15 cellular contexts compared by ENCODE assay signal in the genomic region with DNA sequence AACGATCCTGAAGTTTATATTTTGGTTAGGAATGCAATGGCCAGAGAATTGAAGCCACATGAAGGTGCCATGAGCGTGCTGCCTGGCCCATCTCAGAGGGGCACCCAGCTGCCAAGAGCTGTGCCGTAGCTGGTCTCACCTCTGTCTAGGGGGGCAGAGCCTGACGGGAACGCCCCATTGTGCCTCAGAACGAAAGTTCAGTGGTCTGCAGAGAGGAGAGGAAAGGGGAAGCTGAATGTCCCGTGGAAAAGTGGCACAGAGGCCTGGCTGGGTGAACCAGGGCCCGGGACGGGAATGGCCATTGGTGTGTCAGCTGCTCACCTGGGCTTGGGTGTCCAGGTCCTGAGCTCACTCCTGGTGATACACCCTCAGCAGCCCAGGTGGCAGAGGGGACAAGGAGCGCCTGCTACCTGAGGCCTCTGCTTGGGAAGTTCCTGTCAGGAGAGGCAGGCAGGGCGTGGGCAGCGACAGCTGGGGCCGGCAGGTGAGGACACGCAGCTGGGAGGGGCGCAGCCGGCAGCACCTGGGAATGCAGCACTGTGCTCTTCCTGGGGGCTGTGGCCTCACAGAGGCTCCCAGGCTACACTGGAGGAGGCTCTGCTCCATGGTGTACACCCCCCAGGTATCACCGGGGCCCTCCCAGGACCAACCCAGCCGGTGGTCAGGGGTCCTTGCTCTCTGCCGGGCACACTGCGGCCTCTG.
DNase-seq lines count a peak whose midpoint lies in the region; ATAC-seq, FAIRE-seq and TF ChIP-seq lines count a peak whose summit lies in the region.
"Had no signal": no experiment of that assay in that cellular context is flagged by ENCODE, and none has a peak within 500 bp of the region (broad histone marks: within the 10 kb centered on the region; RNA-seq: fewer than 3 reads in every experiment).

No MANE protein-coding gene starts in this region.

- H3K4me3 ChIP-seq in H7 (ENCODE audit: insufficient read depth, low read depth, low read length) (no peak overlapping the region), OCI-LY3 (ENCODE audit: low read length) (peak overlapping the region; percentile 54), right atrium auricular region (no peak overlapping the region)
- H3K4me3 ChIP-seq: GM23248, heart right ventricle, left lung had no signal

- H3K27me3 ChIP-seq in H7 (ENCODE audit: control insufficient read depth, insufficient read depth, low read length) (no peaks in the 10 kb centered on the region), OCI-LY3 (ENCODE audit: low read depth, low read length) (peaks cover 85% of the 10 kb centered on the region), right atrium auricular region (no peaks in the 10 kb centered on the region)
- H3K27me3 ChIP-seq: left lung had no signal

- DNase-seq in GM18507 (ENCODE audit: extremely low spot score, insufficient read length, low read depth) (no peak), H7 (peak; percentile 53), nephron progenitor cell (no peak), NCI-H1092 (lab: John Stamatoyannopoulos, UW) (no peak), right atrium auricular region (ENCODE audit: low spot score) (no peak), NCI-H1105 (lab: John Stamatoyannopoulos, UW) (no peak)
- DNase-seq: activated CD4-positive, alpha-beta T cell treated with anti-CD3 and anti-CD28 coated beads, Interleukin-2, amount 50 U/mL, for 4 hours; activated effector memory CD4-positive, alpha-beta T cell treated with anti-CD3 and anti-CD28 coated beads, Interleukin-2, amount 50 U/mL, for 16 hours; endodermal cell; GM23248; heart right ventricle had no signal

- H3K4me1 ChIP-seq in OCI-LY3 (ENCODE audit: low read length), result peaks cover 21% of the 10 kb centered on the region
- H3K4me1 ChIP-seq in right atrium auricular region, result no peaks in the 10 kb centered on the region
- H3K4me1 ChIP-seq: heart right ventricle, left lung had no signal

- H4K20me1 ChIP-seq in OCI-LY3 (ENCODE audit: insufficient read depth, low read length), result peaks cover 48% of the 10 kb centered on the region

- peak overlapping the region; percentile 73 for H3K27ac Mint-ChIP-seq in nephron progenitor cell

- H3K36me3 Mint-ChIP-seq in nephron progenitor cell (ENCODE audit: low read depth), result peaks cover 7% of the 10 kb centered on the region

- peak; percentile 79 for FAIRE-seq in GM18507 (lab: Jason Lieb, UNC)

- no peak overlapping the region for H3K27ac ChIP-seq in OCI-LY3 (ENCODE audit: low read length)
- H3K27ac ChIP-seq in right atrium auricular region, result no peak overlapping the region
- H3K27ac ChIP-seq: C4-2B, GM23248, heart right ventricle, left lung had no signal

- H3K4me1 Mint-ChIP-seq in nephron progenitor cell, result peaks cover 41% of the 10 kb centered on the region
- H3K4me1 Mint-ChIP-seq: endodermal cell had no signal

- no peak overlapping the region for H2AFZ ChIP-seq in OCI-LY3 (ENCODE audit: low read depth, low read length)
- H2AFZ ChIP-seq: GM23248 had no signal

- H3K36me3 ChIP-seq in H7 (replicated peaks; ENCODE audit: control insufficient read depth, insufficient read depth, low read length) (no peaks in the 10 kb centered on the region), OCI-LY3 (replicated peaks; ENCODE audit: low read depth, low read length) (no peaks in the 10 kb centered on the region), right atrium auricular region (no peaks in the 10 kb centered on the region)
- H3K36me3 ChIP-seq: heart right ventricle, left lung had no signal

- H3K27me3 Mint-ChIP-seq in nephron progenitor cell (ENCODE audit: low read depth, poor library complexity), result peaks cover 2% of the 10 kb centered on the region

- TF ChIP-seq CTCF in OCI-LY3 (IDR thresholded peaks at IDR 0.05; ENCODE audit: low read depth, low read length) (no peak), nephron progenitor cell (IDR thresholded peaks at IDR 0.05) (no peak), right atrium auricular region (IDR thresholded peaks at IDR 0.05) (no peak)

- H3K4me2 ChIP-seq in OCI-LY3 (ENCODE audit: low read length), result peak overlapping the region; percentile 81

- H3K79me2 ChIP-seq in OCI-LY3 (ENCODE audit: low read length), result no peaks in the 10 kb centered on the region

- no peak overlapping the region; the same call in 1 of the 2 replicates for H3K9ac ChIP-seq in OCI-LY3 (ENCODE audit: low read length)
- H3K9ac ChIP-seq: GM23248 had no signal

- H3K9me3 ChIP-seq in OCI-LY3 (ENCODE audit: insufficient read depth, low read length) (no peaks in the 10 kb centered on the region), right atrium auricular region (no peaks in the 10 kb centered on the region)
- H3K9me3 ChIP-seq: heart right ventricle, left lung had no signal

- no peaks in the 10 kb centered on the region for H3K9me3 Mint-ChIP-seq in nephron progenitor cell
- H3K9me3 Mint-ChIP-seq: endodermal cell had no signal

- H3K4me3 Mint-ChIP-seq in nephron progenitor cell, result no peak overlapping the region
- H3K4me3 Mint-ChIP-seq: endodermal cell had no signal

- ATAC-seq in HG03565 (IDR thresholded peaks at IDR 0.05; ENCODE audit: unreplicated experiment), result no peak
- ATAC-seq: left lung had no signal
